Comparison of ENCODE assay signal across 36 cellular contexts in genomic region chr19:5316138-5316537, GRCh38. TPM values are rescaled to one million over a fixed set of nuclear protein-coding genes. Genes with fewer than 3 reads are reported as not detected.
DNase-seq lines count a peak whose midpoint lies in the region; ATAC-seq, FAIRE-seq and TF ChIP-seq lines count a peak whose summit lies in the region.
"Had no signal": no experiment of that assay in that cellular context is flagged by ENCODE, and none has a peak within 500 bp of the region (broad histone marks: within the 10 kb centered on the region; RNA-seq: fewer than 3 reads in every experiment).

No MANE protein-coding gene starts in this region.

- DNase-seq in HepG2 (ENCODE audit: low spot score) = no peak
- no peak for DNase-seq in right lobe of liver
- no peak for DNase-seq in K562 (ENCODE audit: extremely low read depth in 1 of 4, low spot score in 3 of 4)
- DNase-seq in osteoblast (ENCODE audit: insufficient read length, low spot score, missing footprints) = peak; percentile 62
- DNase-seq in stimulated activated naive B cell treated with anti-CD40 and anti-IgM and Interleukin-4, amounts not matched to agents 10 μg/mL and 1 μg/mL and 100 μg/mL, for 72 hours = no peak
- no peak for DNase-seq in neuronal stem cell (ENCODE audit: low spot score)
- DNase-seq in putamen (ENCODE audit: low spot score) = no peak
- DNase-seq in DMS53 (lab: John Stamatoyannopoulos, UW) = no peak
- DNase-seq: 8988T; ACHN; AML-193; BE2C; C1 segment of cervical spinal cord; Caco-2; Calu3; CD4-positive, alpha-beta memory T cell; CD4-positive, alpha-beta T cell; CD4-positive, CD25-positive, alpha-beta regulatory T cell; CD8-positive, alpha-beta memory T cell; CD8-positive, alpha-beta T cell; COR-L47; DMS 273 treated with DMSO at 0.1 percent for 48 hours; DMS153; DMS79; DMS79 treated with DMSO at 0.1 percent for 48 hours; DND-41; EL had no signal

- peak overlapping the region; percentile 7 for H3K27ac Mint-ChIP-seq in stimulated activated naive B cell treated with anti-CD40 and anti-IgM and Interleukin-4, amounts not matched to agents 10 μg/mL and 1 μg/mL and 100 μg/mL, for 72 hours
- H3K27ac Mint-ChIP-seq: B cell; CD14-positive monocyte; CD4-positive, alpha-beta memory T cell; CD4-positive, alpha-beta T cell; CD4-positive, CD25-positive, alpha-beta regulatory T cell; CD8-positive, alpha-beta memory T cell; CD8-positive, alpha-beta T cell had no signal

- CTCF ChIA-PET in HepG2 (lab: Yijun Ruan, JAX; ENCODE audit: low intra/inter-chr PET ratio, low total read pairs) = no interaction called here
- CTCF ChIA-PET in K562 (lab: Yijun Ruan, JAX; ENCODE audit: low intra/inter-chr PET ratio) = interaction anchor here (0.5 kb wide), 1 partner anchor 1292 kb away, joined by 5 read pairs; no protein-coding TSS in a partner anchor

- H2BK12ac ChIP-seq in neuronal stem cell (ENCODE audit: low read length) = no peak overlapping the region

- TF ChIP-seq CTCF in HepG2 (CRISPR knock-in tag; IDR thresholded peaks at IDR 0.05) (no peak), right lobe of liver (IDR thresholded peaks at IDR 0.05) (no peak), K562 (IDR thresholded peaks at IDR 0.05 in 2 of 3, conservative IDR thresholded peaks at IDR 0.05 in 1 of 3; ENCODE audit: insufficient read depth in 2 of 3, low read depth in 1 of 3, low read length in 3 of 3) (no peak), osteoblast (IDR thresholded peaks at IDR 0.05; ENCODE audit: extremely low read depth, low read depth, low read length) (no peak)

- no peak overlapping the region for H2AK5ac ChIP-seq in neuronal stem cell (ENCODE audit: low read depth, low read length)

- H2BK5ac ChIP-seq in neuronal stem cell (ENCODE audit: low read length) = no peak overlapping the region

- H3K4me3 ChIP-seq in HepG2 (replicated peaks in 1 of 3; ENCODE audit: insufficient read depth in 1 of 3, low read depth in 2 of 3, low read length in 3 of 3) (no peak overlapping the region), right lobe of liver (no peak overlapping the region), K562 (no peak overlapping the region), osteoblast (ENCODE audit: insufficient read depth, low read length) (no peak overlapping the region), neuronal stem cell (ENCODE audit: low read length in 2 of 2) (no peak overlapping the region)
- H3K4me3 ChIP-seq: A549; BLaER1; BLaER1 treated with 17β-estradiol and CSF1 and Interleukin-3, amounts not matched to agents 10 nM and 100 nM had no signal

- H3K79me1 ChIP-seq in neuronal stem cell (ENCODE audit: low read depth, low read length) = peaks cover 18% of the 10 kb centered on the region

- H4K20me1 ChIP-seq in HepG2 (ENCODE audit: insufficient read depth, low read length) (peaks cover 15% of the 10 kb centered on the region), K562 (replicated peaks; ENCODE audit: control insufficient read depth, insufficient read depth, low read length) (peaks cover under 1% of the 10 kb centered on the region; the same call in 1 of the 2 replicates), osteoblast (ENCODE audit: insufficient read depth, low read length) (peaks cover 5% of the 10 kb centered on the region)
- H4K20me1 ChIP-seq: BLaER1 had no signal

- H3K23ac ChIP-seq in neuronal stem cell (ENCODE audit: low read depth, low read length, poor library complexity) = no peak overlapping the region

- BruUV-seq in HepG2 (replicated peaks; lab: Mats Ljungman, UMichigan) = no TSS peak
- BruUV-seq in K562 (replicated peaks; lab: Mats Ljungman, UMichigan) = no TSS peak

- TF ChIP-seq RAD21 in HepG2 (CRISPR knock-in tag; IDR thresholded peaks at IDR 0.05) (no peak), K562 (CRISPR knock-in tag; conservative IDR thresholded peaks at IDR 0.05 in 1 of 2, IDR thresholded peaks at IDR 0.05 in 1 of 2) (no peak)

- H3K9me1 ChIP-seq in K562 (ENCODE audit: control insufficient read depth, insufficient read depth, low read length) = no peaks in the 10 kb centered on the region

- H4K8ac ChIP-seq in neuronal stem cell (ENCODE audit: low read depth, low read length) = no peak overlapping the region

- H3K4ac ChIP-seq in neuronal stem cell (ENCODE audit: low read length) = no peak overlapping the region

- H3K27ac ChIP-seq in HepG2 (ENCODE audit: extremely low read length, insufficient read depth, low read length) (no peak overlapping the region), right lobe of liver (no peak overlapping the region), K562 (ENCODE audit: extremely low read depth, low read depth, low read length) (no peak overlapping the region), osteoblast (ENCODE audit: low read depth, low read length) (no peak overlapping the region), neuronal stem cell (replicated peaks; ENCODE audit: low read length) (no peak overlapping the region)
- H3K27ac ChIP-seq: 22Rv1; BLaER1; BLaER1 treated with 17β-estradiol and CSF1 and Interleukin-3, amounts not matched to agents 10 nM and 100 nM; C4-2B had no signal

- H3K4me1 Mint-ChIP-seq in stimulated activated naive B cell treated with anti-CD40 and anti-IgM and Interleukin-4, amounts not matched to agents 10 μg/mL and 1 μg/mL and 100 μg/mL, for 72 hours = peaks cover 7 to 8% of the 10 kb centered on the region in 2 donors
- H3K4me1 Mint-ChIP-seq: CD14-positive monocyte; CD4-positive, alpha-beta memory T cell; CD4-positive, CD25-positive, alpha-beta regulatory T cell; CD8-positive, alpha-beta memory T cell had no signal

- H3K9me3 ChIP-seq in HepG2 (ENCODE audit: low read length) (no peaks in the 10 kb centered on the region), right lobe of liver (no peaks in the 10 kb centered on the region), K562 (replicated peaks; ENCODE audit: control insufficient read depth, insufficient read depth, low read depth, low read length) (no peaks in the 10 kb centered on the region), osteoblast (ENCODE audit: low read depth, low read length) (no peaks in the 10 kb centered on the region), neuronal stem cell (replicated peaks in 1 of 2; ENCODE audit: control insufficient read depth in 2 of 2, insufficient read depth in 1 of 2, low read depth in 1 of 2, low read length in 2 of 2) (peaks cover 0 to 2% of the 10 kb centered on the region in 2 donors)
- H3K9me3 ChIP-seq: A549; BE2C; BLaER1; BLaER1 treated with 17β-estradiol and CSF1 and Interleukin-3, amounts not matched to agents 10 nM and 100 nM; Caco-2 had no signal

- no peak overlapping the region for H2AFZ ChIP-seq in HepG2 (ENCODE audit: low read length)
- no peak overlapping the region for H2AFZ ChIP-seq in K562 (ENCODE audit: low read depth, low read length)
- H2AFZ ChIP-seq in osteoblast (ENCODE audit: low read length) = no peak overlapping the region
- no peak overlapping the region for H2AFZ ChIP-seq in neuronal stem cell (ENCODE audit: low read length)

- no peak overlapping the region for H3K14ac ChIP-seq in neuronal stem cell (ENCODE audit: low read length)

- no peak for ATAC-seq in HepG2
- ATAC-seq in right lobe of liver = no peak
- no peak for ATAC-seq in K562
- ATAC-seq in stimulated activated naive B cell treated with anti-CD40 and anti-IgM and Interleukin-4, amounts not matched to agents 10 μg/mL and 1 μg/mL and 100 μg/mL, for 72 hours (replicated peaks) = no peak
- ATAC-seq: A549; CD8-positive, alpha-beta T cell had no signal

- H3K79me2 ChIP-seq in HepG2 (ENCODE audit: insufficient read depth, low read length) = no peaks in the 10 kb centered on the region
- H3K79me2 ChIP-seq in K562 (ENCODE audit: control insufficient read depth, insufficient read depth, low read length) = no peaks in the 10 kb centered on the region
- no peaks in the 10 kb centered on the region for H3K79me2 ChIP-seq in osteoblast (ENCODE audit: insufficient read depth, low read length)

- in situ Hi-C loops in HepG2 (cut with HindIII; ENCODE audit: extremely low pct_ligation_motif_present, low pct_unique_long_range_greater_than_20kb) (no loop called here), K562 (cut with MboI) (no loop called here)

- H3K4me2 ChIP-seq in HepG2 (ENCODE audit: low read depth, low read length) (no peak overlapping the region), K562 (ENCODE audit: insufficient read depth, low read length) (no peak overlapping the region), osteoblast (ENCODE audit: insufficient read depth, low read length) (no peak overlapping the region), neuronal stem cell (ENCODE audit: insufficient read depth, low read length, poor library complexity, severe bottlenecking) (no peak overlapping the region)
- H3K4me2 ChIP-seq: A549; BLaER1; BLaER1 treated with 17β-estradiol and CSF1 and Interleukin-3, amounts not matched to agents 10 nM and 100 nM had no signal

- no peak overlapping the region for H3K18ac ChIP-seq in neuronal stem cell (ENCODE audit: low read length)

- POLR2A ChIA-PET in HepG2 (lab: Yijun Ruan, JAX) = no interaction called here
- POLR2A ChIA-PET in K562 (lab: Yijun Ruan, JAX) = interaction anchor here (0.6 kb wide), 1 partner anchor 162 kb away, joined by 3 read pairs; no protein-coding TSS in a partner anchor

- H3K36me3 Mint-ChIP-seq in stimulated activated naive B cell treated with anti-CD40 and anti-IgM and Interleukin-4, amounts not matched to agents 10 μg/mL and 1 μg/mL and 100 μg/mL, for 72 hours = peaks cover 0 to 4% of the 10 kb centered on the region in 2 donors
- H3K36me3 Mint-ChIP-seq: CD14-positive monocyte; CD4-positive, CD25-positive, alpha-beta regulatory T cell; CD8-positive, alpha-beta memory T cell; CD8-positive, alpha-beta T cell had no signal

- H3K4me1 ChIP-seq in HepG2 (ENCODE audit: insufficient read depth, low read length) = peaks cover 48% of the 10 kb centered on the region
- H3K4me1 ChIP-seq in right lobe of liver = no peaks in the 10 kb centered on the region
- peaks cover 0 to 5% of the 10 kb centered on the region in 2 experiments; a peak in 2 of 5 replicates for H3K4me1 ChIP-seq in K562 (replicated peaks in 1 of 2; ENCODE audit: control insufficient read depth in 2 of 2, insufficient read depth in 2 of 2, low read length in 2 of 2)
- H3K4me1 ChIP-seq in osteoblast (ENCODE audit: insufficient read depth, low read length) = peaks cover 5% of the 10 kb centered on the region
- H3K4me1 ChIP-seq in neuronal stem cell (ENCODE audit: control insufficient read depth in 2 of 2, insufficient read depth in 1 of 2, low read depth in 1 of 2, low read length in 2 of 2) = no peaks in the 10 kb centered on the region
- H3K4me1 ChIP-seq: BE2C, Caco-2 had no signal

- no peak overlapping the region for H3K4me3 Mint-ChIP-seq in stimulated activated naive B cell treated with anti-CD40 and anti-IgM and Interleukin-4, amounts not matched to agents 10 μg/mL and 1 μg/mL and 100 μg/mL, for 72 hours
- H3K4me3 Mint-ChIP-seq: B cell; CD14-positive monocyte; CD4-positive, alpha-beta memory T cell; CD4-positive, alpha-beta T cell; CD4-positive, CD25-positive, alpha-beta regulatory T cell; CD8-positive, alpha-beta memory T cell; CD8-positive, alpha-beta T cell had no signal

- no peak for TF ChIP-seq POLR2A in HepG2 (IDR thresholded peaks at IDR 0.05; ENCODE audit: insufficient read depth in 1 of 2, low read depth in 2 of 2, low read length in 2 of 2)
- no peak for TF ChIP-seq POLR2A in right lobe of liver (IDR thresholded peaks at IDR 0.05)
- TF ChIP-seq POLR2A in K562 (conservative IDR thresholded peaks at IDR 0.05) = no peak

- H3K36me3 ChIP-seq in HepG2 (replicated peaks in 1 of 2; ENCODE audit: control insufficient read depth in 1 of 2, insufficient read depth in 2 of 2, low read length in 2 of 2) = no peaks in the 10 kb centered on the region; a peak in 1 of 5 replicates
- H3K36me3 ChIP-seq in right lobe of liver = no peaks in the 10 kb centered on the region
- H3K36me3 ChIP-seq in K562 (ENCODE audit: control insufficient read depth, insufficient read depth, low read length) = no peaks in the 10 kb centered on the region
- H3K36me3 ChIP-seq in osteoblast (ENCODE audit: insufficient read depth, low read length) = no peaks in the 10 kb centered on the region
- H3K36me3 ChIP-seq in neuronal stem cell (replicated peaks in 1 of 2; ENCODE audit: control insufficient read depth in 2 of 2, insufficient read depth in 2 of 2, low read length in 2 of 2) = peaks cover 6 to 25% of the 10 kb centered on the region in 2 donors
- H3K36me3 ChIP-seq: BE2C; BLaER1; BLaER1 treated with 17β-estradiol and CSF1 and Interleukin-3, amounts not matched to agents 10 nM and 100 nM had no signal

- peaks cover 13 to 45% of the 10 kb centered on the region in 2 donors for H3K27me3 Mint-ChIP-seq in stimulated activated naive B cell treated with anti-CD40 and anti-IgM and Interleukin-4, amounts not matched to agents 10 μg/mL and 1 μg/mL and 100 μg/mL, for 72 hours
- H3K27me3 Mint-ChIP-seq: CD4-positive, CD25-positive, alpha-beta regulatory T cell had no signal

- H3K27me3 ChIP-seq in HepG2 (ENCODE audit: control insufficient read depth in 1 of 2, insufficient read depth in 2 of 2, low read length in 2 of 2) = no peaks in the 10 kb centered on the region
- no peaks in the 10 kb centered on the region for H3K27me3 ChIP-seq in right lobe of liver
- H3K27me3 ChIP-seq in K562 (ENCODE audit: control insufficient read depth in 2 of 2, insufficient read depth in 2 of 2, low read length in 2 of 2) = no peaks in the 10 kb centered on the region; a peak in 1 of 5 replicates
- no peaks in the 10 kb centered on the region for H3K27me3 ChIP-seq in osteoblast (ENCODE audit: insufficient read depth, low read length)
- H3K27me3 ChIP-seq in neuronal stem cell (ENCODE audit: control insufficient read depth in 3 of 3, insufficient read depth in 3 of 3, low read depth in 1 of 3, low read length in 3 of 3) = no peaks in the 10 kb centered on the region
- H3K27me3 ChIP-seq: BE2C; BLaER1; BLaER1 treated with 17β-estradiol and CSF1 and Interleukin-3, amounts not matched to agents 10 nM and 100 nM had no signal

- H2BK15ac ChIP-seq in neuronal stem cell (ENCODE audit: low read length) = no peak overlapping the region

- H3K9me3 Mint-ChIP-seq in stimulated activated naive B cell treated with anti-CD40 and anti-IgM and Interleukin-4, amounts not matched to agents 10 μg/mL and 1 μg/mL and 100 μg/mL, for 72 hours = peaks cover 0 to 2% of the 10 kb centered on the region in 2 donors
- H3K9me3 Mint-ChIP-seq: CD4-positive, alpha-beta T cell had no signal

- TF ChIP-seq EP300 in HepG2 (IDR thresholded peaks at IDR 0.05; ENCODE audit: low read depth in 2 of 2, low read length in 2 of 2) (no peak), HepG2 (CRISPR knock-in tag; IDR thresholded peaks at IDR 0.05; ENCODE audit: borderline replicate concordance) (no peak), K562 (IDR thresholded peaks at IDR 0.05; ENCODE audit: low read length) (no peak)

- H2BK120ac ChIP-seq in neuronal stem cell (ENCODE audit: low read depth, low read length) = no peak overlapping the region

- intact Hi-C loops in HepG2 (cut with micrococcal nuclease; ENCODE audit: unreplicated experiment) (no loop called here), right lobe of liver (cut with DNase I) (no loop called here), K562 (cut with micrococcal nuclease) (no loop called here)

- H4K91ac ChIP-seq in neuronal stem cell (ENCODE audit: low read depth, low read length, poor library complexity) = no peak overlapping the region

- 94% methylated on average over 9 of the region's 9 CpGs for WGBS in HepG2 (ENCODE audit: low lambda C conversion rate)
- 82% methylated on average over 3 of the region's 9 CpGs for WGBS in right lobe of liver (ENCODE audit: insufficient coverage, low coverage, low lambda C conversion rate, missing lambda C conversion rate)
- WGBS in K562 (ENCODE audit: insufficient coverage, low coverage, missing lambda C conversion rate) = 43% methylated on average over 7 of the region's 9 CpGs
- WGBS in neuronal stem cell (ENCODE audit: extremely low coverage in 2 of 2, insufficient read length in 2 of 2, insufficient replicate concordance in 1 of 2), 2 donors = no CpG with 5 or more reads among the region's 9 CpGs

- H3K9ac ChIP-seq in HepG2 (ENCODE audit: insufficient read depth, low read depth, low read length) = no peak overlapping the region
- no peak overlapping the region for H3K9ac ChIP-seq in K562 (ENCODE audit: insufficient read depth in 1 of 2, low read depth in 2 of 2, low read length in 2 of 2)
- H3K9ac ChIP-seq in neuronal stem cell (ENCODE audit: low read depth, low read length, poor library complexity) = no peak overlapping the region
- H3K9ac ChIP-seq: BLaER1; BLaER1 treated with 17β-estradiol and CSF1 and Interleukin-3, amounts not matched to agents 10 nM and 100 nM had no signal

- FAIRE-seq in HepG2 (lab: Jason Lieb, UNC) (no peak), K562 (lab: Jason Lieb, UNC) (no peak)
- FAIRE-seq: A204.1, A549, D721Med had no signal

RNA-seq across cellular contexts. Expression of gene PTPRS, which starts 24.5 kb away (rescaled TPM):
- total RNA-seq in HepG2 (2016; rRNA removed; fragmentation: Illumina TruSeq; extraction: Trizol) (21.3 and 32.7 TPM in 2 replicates), right lobe of liver (10 to 100 TPM in 5 of 6 experiments, 1 to 10 TPM in 1; 6.1 to 39.9 (median 22.1) TPM), K562 (2014; rRNA removed) (26.4 and 28.0 TPM in 2 replicates), K562 (2014; rRNA removed; fragmentation: Illumina TruSeq; extraction: Trizol) (6.1 and 6.7 TPM in 2 replicates), K562 (2015; rRNA removed; fragmentation: Illumina TruSeq; extraction: Trizol) (14.1 and 15.1 TPM in 2 replicates), K562 (2021) (45.2 and 49.4 TPM in 2 replicates), osteoblast (218 and 227 TPM in 2 replicates)
- total RNA-seq in HepG2 (2016; cell fraction: cytosol; rRNA removed; fragmentation: Illumina TruSeq; extraction: Trizol; ENCODE audit: low read depth) = 8.8 and 10.2 TPM in 2 replicates
- total RNA-seq in HepG2 (2016; cell fraction: insoluble cytoplasmic fraction; rRNA removed; fragmentation: Illumina TruSeq; extraction: Trizol) = 17.7 and 32.1 TPM in 2 replicates
- total RNA-seq in HepG2 (2016; cell fraction: membrane; rRNA removed; fragmentation: Illumina TruSeq; extraction: Trizol) = 21.8 and 23.0 TPM in 2 replicates
- total RNA-seq in HepG2 (2016; cell fraction: nucleus; rRNA removed; fragmentation: Illumina TruSeq; extraction: Trizol) = 57.4 and 62.6 TPM in 2 replicates
- polyA plus RNA-seq in HepG2 (2011; rRNA removed) (43.9 and 63.5 TPM in 2 replicates), K562 (2011; rRNA removed) (14.9 and 17.4 TPM in 2 replicates), K562 (2014; fragmentation: Illumina TruSeq; extraction: Trizol) (8.3 and 10.7 TPM in 2 replicates), K562 (2014; fragmentation: Nextera tagmentation; extraction: Ambion mirVana) (1 to 10 TPM; 1.1 to 1.2 TPM), K562 (2014; rRNA removed) (26.9 and 27.4 TPM in 2 replicates)
- polyA plus RNA-seq in HepG2 (2011; cell fraction: cytosol; rRNA removed) = 36.8 and 40.6 TPM in 2 replicates
- polyA plus RNA-seq in HepG2 (2011; cell fraction: nucleus; rRNA removed) = 194 and 221 TPM in 2 replicates
- polyA plus RNA-seq in HepG2 (2012) = 24.6 and 49.4 TPM in 2 replicates
- 4.6 and 4.7 TPM in 2 replicates for polyA plus RNA-seq in HepG2 (2016; cell fraction: cytosol; fragmentation: Illumina TruSeq; extraction: Trizol; ENCODE audit: low read depth)
- 8.4 and 10.5 TPM in 2 replicates for polyA plus RNA-seq in HepG2 (2016; cell fraction: insoluble cytoplasmic fraction; fragmentation: Illumina TruSeq; extraction: Trizol; ENCODE audit: low read depth)
- 5.1 and 5.2 TPM in 2 replicates for polyA plus RNA-seq in HepG2 (2016; cell fraction: membrane; fragmentation: Illumina TruSeq; extraction: Trizol; ENCODE audit: low read depth)
- 68.7 and 77.5 TPM in 2 replicates for polyA plus RNA-seq in HepG2 (2016; cell fraction: nucleus; fragmentation: Illumina TruSeq; extraction: Trizol; ENCODE audit: insufficient read depth, low read depth)
- 65.7 and 175 TPM in 2 replicates for polyA minus RNA-seq in HepG2 (2011; rRNA and poly(A)+ RNA removed; ENCODE audit: low replicate concordance)
- 79.6 and 103 TPM in 2 replicates for polyA minus RNA-seq in HepG2 (2011; cell fraction: cytosol; rRNA and poly(A)+ RNA removed)
- 55.6 and 71.9 TPM in 2 replicates for polyA minus RNA-seq in HepG2 (2011; cell fraction: nucleus; rRNA and poly(A)+ RNA removed)
- total RNA-seq in K562 (2011; cell fraction: chromatin; rRNA removed; ENCODE audit: low replicate concordance) = 79.8 and 180 TPM in 2 replicates
- 97.4 and 130 TPM in 2 replicates for total RNA-seq in K562 (2011; cell fraction: nucleolus; rRNA removed)
- total RNA-seq in K562 (2011; cell fraction: nucleoplasm; rRNA removed) = 85.8 and 89.2 TPM in 2 replicates
- 14.3 and 32.7 TPM in 2 replicates for polyA plus RNA-seq in K562 (2011; cell fraction: cytosol; rRNA removed)
- 54.1 and 106 TPM in 2 replicates for polyA plus RNA-seq in K562 (2011; cell fraction: nucleus; rRNA removed)
- 23.1 and 29.5 TPM in 2 replicates for polyA plus RNA-seq in K562 (2012)
- polyA minus RNA-seq in K562 (2011; rRNA and poly(A)+ RNA removed) = 11.5 and 28.9 TPM in 2 replicates
- polyA minus RNA-seq in K562 (2011; cell fraction: cytosol; rRNA and poly(A)+ RNA removed) = 41.9 and 44.2 TPM in 2 replicates
- polyA minus RNA-seq in K562 (2011; cell fraction: nucleus; rRNA and poly(A)+ RNA removed) = 27.2 and 33.5 TPM in 2 replicates
- polyA plus RNA-seq in neuronal stem cell (2013, experiment 1 of 2) = 162 TPM
- 172 TPM for polyA plus RNA-seq in neuronal stem cell (2013, experiment 2 of 2)
- polyA plus RNA-seq: CD14-positive monocyte had no signal

Comparison
In these comparisons a context has a peak if more than half of its experiments do, and no peak if none do; other contexts are left out.
1. Of the 241 proteins assayed by ChIP-seq in both HepG2 and K562: peak only in HepG2: MAFK; only in K562: none; in both: MAFF; in neither: 239.